ENCODE assay signal across 9 cellular contexts in the genomic region with DNA sequence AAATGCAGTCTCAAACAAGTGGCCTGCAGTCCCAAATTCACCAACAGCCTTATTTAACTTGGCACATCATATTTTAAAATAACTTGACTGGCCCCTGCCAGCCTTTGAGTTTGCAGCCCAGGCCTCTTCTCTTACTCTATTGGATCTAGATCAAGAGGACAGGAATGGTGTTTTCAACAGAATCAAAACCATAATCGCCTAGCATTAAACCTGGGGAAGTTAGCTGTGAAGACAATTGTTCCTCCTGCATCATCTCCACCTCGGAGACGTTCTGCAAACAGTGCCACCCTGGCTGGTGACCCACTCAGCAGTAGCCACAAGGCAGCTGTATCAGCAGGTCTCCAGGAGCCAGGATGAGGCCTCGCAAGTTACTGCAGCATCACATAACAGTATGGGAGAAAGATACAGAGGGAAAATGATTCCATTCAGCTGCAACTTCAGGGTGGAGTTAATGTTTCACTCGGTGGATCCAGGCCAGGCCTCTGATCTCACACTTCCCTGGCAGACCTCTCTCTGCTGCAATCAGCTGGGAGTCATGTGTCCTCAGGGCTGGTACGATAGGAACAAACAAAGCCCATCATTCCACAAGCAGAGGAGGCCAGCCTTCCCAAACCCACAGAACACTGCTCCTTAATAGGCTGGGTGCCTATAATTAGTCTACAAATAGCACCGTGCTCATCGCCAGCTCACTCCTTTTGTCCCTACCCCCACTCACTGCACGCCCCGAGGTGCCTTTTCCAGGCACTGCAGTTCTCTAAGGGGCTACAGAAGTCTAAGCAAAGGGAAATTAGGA. TPM values are rescaled to one million over a fixed set of nuclear protein-coding genes. Genes with fewer than 3 reads are reported as not detected.
A peak's percentile ranks its signal among the peaks of the same experiment; 100 is the strongest.
DNase-seq lines count a peak whose midpoint lies in the region; ATAC-seq and TF ChIP-seq lines count a peak whose summit lies in the region.
"Had no signal": no experiment of that assay in that cellular context is flagged by ENCODE, and none has a peak within 500 bp of the region (broad histone marks: within the 10 kb centered on the region; RNA-seq: fewer than 3 reads in every experiment).

No MANE protein-coding gene starts in this region.

- DNase-seq in activated naive CD4-positive, alpha-beta T cell treated with anti-CD3 and anti-CD28 coated beads, Interleukin-2, amount 10 ng/mL, durations not matched to agents 7 days and 5 days: no peak
- DNase-seq in activated naive CD4-positive, alpha-beta T cell treated with anti-CD3 and anti-CD28 coated beads, Interleukin-2, amount 50 U/mL, for 16 hours: no peak
- peak; percentile 38 for DNase-seq in cerebellum (ENCODE audit: low spot score)
- peak; percentile 82 to 94 (median 88) for DNase-seq in right lobe of liver
- peak; percentile 82 for DNase-seq in ureter (ENCODE audit: low spot score)
- no peak for DNase-seq in naive thymus-derived CD4-positive, alpha-beta T cell
- no peak for DNase-seq in stimulated activated CD4-positive, alpha-beta T cell treated with anti-CD3 and anti-CD28 coated beads, Interleukin-4, amount 100 ng/mL, for 4 hours
- DNase-seq: DND-41 had no signal

- H3K4me3 Mint-ChIP-seq in activated naive CD4-positive, alpha-beta T cell treated with anti-CD3 and anti-CD28 coated beads, Interleukin-2, amount 10 ng/mL, durations not matched to agents 7 days and 5 days: no peak overlapping the region
- no peak overlapping the region for H3K4me3 Mint-ChIP-seq in naive thymus-derived CD4-positive, alpha-beta T cell

- no peaks in the 10 kb centered on the region for H3K36me3 ChIP-seq in right lobe of liver
- H3K36me3 ChIP-seq in naive thymus-derived CD4-positive, alpha-beta T cell (ENCODE audit: control insufficient read depth in 2 of 3, insufficient read depth in 3 of 3, low read length in 3 of 3): peaks cover 0 to 50% (median 9%) of the 10 kb centered on the region in 3 experiments

- CTCF ChIA-PET in activated naive CD4-positive, alpha-beta T cell treated with anti-CD3 and anti-CD28 coated beads, Interleukin-2, amount 10 ng/mL, durations not matched to agents 7 days and 5 days (lab: Charles Lee): interaction anchor here (0.8 to 2.0 kb wide), 4 partner anchors 10 to 101 kb away, joined by 3 to 10 read pairs (median 4); no protein-coding TSS in a partner anchor
- CTCF ChIA-PET in naive thymus-derived CD4-positive, alpha-beta T cell (lab: Charles Lee): interaction anchor here (0.7 to 1.4 kb wide), 2 partner anchors 91 to 95 kb away, joined by 3 to 4 read pairs; no protein-coding TSS in a partner anchor

- peak overlapping the region; percentile 65 to 82 (median 71) for H3K27ac ChIP-seq in right lobe of liver
- no peak overlapping the region for H3K27ac ChIP-seq in naive thymus-derived CD4-positive, alpha-beta T cell (ENCODE audit: low read depth, low read length)

- intact Hi-C loops in right lobe of liver (cut with DNase I): loop anchor here in 1 of 2 donors (5.0 kb wide), 1 partner anchor 97 kb away; no protein-coding TSS in a partner anchor
- intact Hi-C loops in naive thymus-derived CD4-positive, alpha-beta T cell (cut with micrococcal nuclease): no loop called here

- H3K4me3 ChIP-seq in right lobe of liver: no peak overlapping the region
- no peak overlapping the region for H3K4me3 ChIP-seq in naive thymus-derived CD4-positive, alpha-beta T cell (ENCODE audit: low read length)

- H3K27ac Mint-ChIP-seq in activated naive CD4-positive, alpha-beta T cell treated with anti-CD3 and anti-CD28 coated beads, Interleukin-2, amount 10 ng/mL, durations not matched to agents 7 days and 5 days: peak overlapping the region; percentile 11
- H3K27ac Mint-ChIP-seq in naive thymus-derived CD4-positive, alpha-beta T cell: peak overlapping the region in 3 of 9 donors; percentile 2 to 59 (median 5)

- peak; percentile 86 for TF ChIP-seq POLR2A in right lobe of liver (IDR thresholded peaks at IDR 0.05)

- POLR2A ChIA-PET in naive thymus-derived CD4-positive, alpha-beta T cell (lab: Charles Lee): no interaction called here

- peaks cover 11% of the 10 kb centered on the region for H3K27me3 Mint-ChIP-seq in activated naive CD4-positive, alpha-beta T cell treated with anti-CD3 and anti-CD28 coated beads, Interleukin-2, amount 10 ng/mL, durations not matched to agents 7 days and 5 days
- H3K27me3 Mint-ChIP-seq in naive thymus-derived CD4-positive, alpha-beta T cell: peaks cover 0 to 3% (median 0%) of the 10 kb centered on the region in 5 donors

- TF ChIP-seq CTCF in right lobe of liver (IDR thresholded peaks at IDR 0.05): no peak

- no peaks in the 10 kb centered on the region for H3K27me3 ChIP-seq in right lobe of liver
- no peaks in the 10 kb centered on the region for H3K27me3 ChIP-seq in naive thymus-derived CD4-positive, alpha-beta T cell (ENCODE audit: control insufficient read depth in 2 of 2, insufficient read depth in 2 of 2, low read length in 2 of 2)

- H3K4me1 ChIP-seq in right lobe of liver: peaks cover 0 to 42% (median 11%) of the 10 kb centered on the region in 4 donors
- H3K4me1 ChIP-seq in naive thymus-derived CD4-positive, alpha-beta T cell (ENCODE audit: control insufficient read depth in 2 of 2, insufficient read depth in 2 of 2, low read length in 2 of 2): peaks cover 0 to 14% of the 10 kb centered on the region in 2 donors

- peak; percentile 91 to 96 (median 94) for ATAC-seq in right lobe of liver
- no peak for ATAC-seq in naive thymus-derived CD4-positive, alpha-beta T cell
- ATAC-seq in GM21526 (IDR thresholded peaks at IDR 0.05; ENCODE audit: low FRiP score, unreplicated experiment): no peak

- H3K9me3 Mint-ChIP-seq in activated naive CD4-positive, alpha-beta T cell treated with anti-CD3 and anti-CD28 coated beads, Interleukin-2, amount 10 ng/mL, durations not matched to agents 7 days and 5 days: peaks cover 17% of the 10 kb centered on the region
- peaks cover 0 to 13% (median 6%) of the 10 kb centered on the region in 11 donors for H3K9me3 Mint-ChIP-seq in naive thymus-derived CD4-positive, alpha-beta T cell

- peaks cover 11% of the 10 kb centered on the region for H3K4me1 Mint-ChIP-seq in activated naive CD4-positive, alpha-beta T cell treated with anti-CD3 and anti-CD28 coated beads, Interleukin-2, amount 10 ng/mL, durations not matched to agents 7 days and 5 days
- peaks cover 5 to 14% (median 11%) of the 10 kb centered on the region in 7 donors for H3K4me1 Mint-ChIP-seq in naive thymus-derived CD4-positive, alpha-beta T cell

- no peaks in the 10 kb centered on the region for H3K9me3 ChIP-seq in right lobe of liver
- H3K9me3 ChIP-seq in naive thymus-derived CD4-positive, alpha-beta T cell (ENCODE audit: control insufficient read depth in 2 of 3, low read length in 3 of 3): no peaks in the 10 kb centered on the region

- 18% methylated on average over 9 of the region's 10 CpGs for WGBS in right lobe of liver (ENCODE audit: insufficient coverage, low coverage, low lambda C conversion rate, missing lambda C conversion rate)

- H3K36me3 Mint-ChIP-seq in activated naive CD4-positive, alpha-beta T cell treated with anti-CD3 and anti-CD28 coated beads, Interleukin-2, amount 10 ng/mL, durations not matched to agents 7 days and 5 days: peaks cover 51% of the 10 kb centered on the region
- H3K36me3 Mint-ChIP-seq in naive thymus-derived CD4-positive, alpha-beta T cell: peaks cover 10 to 64% (median 37%) of the 10 kb centered on the region in 5 donors

RNA-seq across cellular contexts. Expression of a gene that starts 18.6 kb away (rescaled TPM):
- total RNA-seq in cerebellum: 4.2 TPM
- not detected for total RNA-seq in right lobe of liver
- total RNA-seq in ureter: 0.18 TPM
- not detected for total RNA-seq in naive thymus-derived CD4-positive, alpha-beta T cell
- polyA plus RNA-seq in naive thymus-derived CD4-positive, alpha-beta T cell: not detected

RNA-seq across cellular contexts. Expression of a gene that starts 29.8 kb away (rescaled TPM):
- total RNA-seq in cerebellum (0.45 TPM), right lobe of liver (1 to 10 TPM; 1.5 to 9.1 (median 3.2) TPM), ureter (13.9 TPM)
- total RNA-seq in naive thymus-derived CD4-positive, alpha-beta T cell: 100 to 1,000 TPM in 3 of 5 experiments, 10 to 100 TPM in 2; 64.3 to 120 (median 118) TPM
- 100 to 1,000 TPM in 1 of 2 donors, 10 to 100 TPM in 1; 94.1 to 195 TPM for polyA plus RNA-seq in naive thymus-derived CD4-positive, alpha-beta T cell

RNA-seq across cellular contexts. Expression of a gene that starts 42.4 kb away (rescaled TPM):
- total RNA-seq in cerebellum (9.2 TPM), right lobe of liver (under 1 TPM; 0.11 to 0.30 (median 0.23) TPM), ureter (1.4 TPM)
- total RNA-seq in naive thymus-derived CD4-positive, alpha-beta T cell: under 1 TPM in 1 of 5 experiments, not detected in 4; 0.19 TPM
- polyA plus RNA-seq in naive thymus-derived CD4-positive, alpha-beta T cell: not detected

RNA-seq across cellular contexts. Expression of a gene that starts 57.1 kb away (rescaled TPM):
- total RNA-seq in cerebellum (1.5 TPM), right lobe of liver (1 to 10 TPM; 2.7 to 9.3 (median 6.8) TPM), ureter (7.9 TPM)
- 10 to 100 TPM; 13.3 to 17.4 (median 17.0) TPM for total RNA-seq in naive thymus-derived CD4-positive, alpha-beta T cell
- polyA plus RNA-seq in naive thymus-derived CD4-positive, alpha-beta T cell: 1 to 10 TPM; 3.6 to 4.6 TPM

Comparison
In these comparisons a context has a peak if more than half of its experiments do, and no peak if none do; other contexts are left out.
1. DNase-seq: peak in cerebellum (single experiment), right lobe of liver (3 of 3) and ureter (single experiment); none in activated naive CD4-positive, alpha-beta T cell treated with anti-CD3 and anti-CD28 coated beads, Interleukin-2, amount 10 ng/mL, durations not matched to agents 7 days and 5 days (single experiment), activated naive CD4-positive, alpha-beta T cell treated with anti-CD3 and anti-CD28 coated beads, Interleukin-2, amount 50 U/mL, for 16 hours (single experiment), naive thymus-derived CD4-positive, alpha-beta T cell (0 of 9) and stimulated activated CD4-positive, alpha-beta T cell treated with anti-CD3 and anti-CD28 coated beads, Interleukin-4, amount 100 ng/mL, for 4 hours (0 of 2).
2. ATAC-seq: peak in right lobe of liver (4 of 4); none in naive thymus-derived CD4-positive, alpha-beta T cell (single experiment) and GM21526 (single experiment).